In the genomic region with DNA sequence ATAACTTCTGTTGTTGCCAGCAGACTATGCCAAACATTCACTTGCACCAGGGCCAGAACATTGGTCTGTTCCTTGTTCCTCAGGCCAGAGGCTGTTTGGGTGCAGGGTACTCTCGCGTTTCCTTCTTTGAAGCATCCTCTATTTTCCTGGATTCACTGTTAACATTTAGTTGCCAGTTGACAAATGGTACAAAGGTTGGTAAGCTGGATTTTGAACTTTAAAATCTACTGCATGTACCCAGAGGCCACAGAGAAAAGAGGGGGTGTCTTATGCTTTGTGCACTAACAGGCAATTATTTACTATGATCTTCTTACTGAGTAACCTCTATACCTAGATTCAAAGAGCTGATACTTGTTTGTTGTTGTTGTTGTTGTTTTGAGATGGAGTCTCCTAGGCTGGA, we compare ENCODE assay signal across 28 cellular contexts.
"Had no signal": no experiment of that assay in that cellular context is flagged by ENCODE, and none has a peak within 500 bp of the region (broad histone marks: within the 10 kb centered on the region; RNA-seq: fewer than 3 reads in every experiment).

No MANE protein-coding gene starts in this region.

- H3K79me2 ChIP-seq: hepatocyte had no signal

- H3K9me3 ChIP-seq: esophagus muscularis mucosa, gastroesophageal sphincter, heart left ventricle, mucosa of descending colon, prostate gland, right atrium auricular region, sigmoid colon, transverse colon, upper lobe of right lung, uterus had no signal

- FAIRE-seq: colon, islet of Langerhans had no signal

- H2AFZ ChIP-seq: hepatocyte had no signal

- DNase-seq: effector CD8-positive, alpha-beta T cell; endodermal cell; foreskin keratinocyte; heart left ventricle; kidney glomerular epithelial cell; left colon; left ventricle myocardium superior; mesenchymal stem cell; mucosa of descending colon; naive thymus-derived CD4-positive, alpha-beta T cell; nephron progenitor cell; nucleus accumbens; sigmoid colon; stimulated activated CD4-positive, alpha-beta T cell treated with anti-CD3 and anti-CD28 coated beads, Interleukin-15, amount 100 ng/mL, for 24 hours; stimulated activated CD4-positive, alpha-beta T cell treated with anti-CD3 and anti-CD28 coated beads, Interleukin-2, amount 100 ng/mL, for 48 hours; stimulated activated naive B cell treated with anti-CD40 and anti-IgM and Interleukin-4, amounts not matched to agents 10 μg/mL and 1 μg/mL and 100 μg/mL, for 72 hours; transverse colon; upper lobe of right lung; uterus had no signal

- H3K4me1 Mint-ChIP-seq: endodermal cell, mesothelial cell of epicardium had no signal

- H3K4me3 ChIP-seq: esophagus muscularis mucosa, gastroesophageal sphincter, heart left ventricle, hepatocyte, mucosa of descending colon, prostate gland, right atrium auricular region, sigmoid colon, transverse colon, upper lobe of right lung, uterus had no signal

- H3K4me2 ChIP-seq: hepatocyte had no signal

- H3K27ac Mint-ChIP-seq: endodermal cell; mesothelial cell of epicardium; stimulated activated naive CD8-positive, alpha-beta T cell treated with anti-CD3 and anti-CD28 coated beads, Interleukin-15, Interleukin-2, amounts not matched to agents 100 ng/mL and 50 ng/mL, for 24 hours had no signal

- H3K27me3 Mint-ChIP-seq: naive thymus-derived CD4-positive, alpha-beta T cell; stimulated activated naive B cell treated with anti-CD40 and anti-IgM and Interleukin-4, amounts not matched to agents 10 μg/mL and 1 μg/mL and 100 μg/mL, for 72 hours; stimulated activated naive CD8-positive, alpha-beta T cell treated with anti-CD3 and anti-CD28 coated beads, Interleukin-15, Interleukin-2, amounts not matched to agents 100 ng/mL and 50 ng/mL, for 24 hours had no signal

- H3K4me1 ChIP-seq: esophagus muscularis mucosa, foreskin keratinocyte, gastroesophageal sphincter, prostate gland, right atrium auricular region, sigmoid colon, transverse colon, upper lobe of right lung, uterus had no signal

- H3K27me3 ChIP-seq: esophagus muscularis mucosa, foreskin keratinocyte, gastroesophageal sphincter, heart left ventricle, hepatocyte, right atrium auricular region, sigmoid colon, transverse colon, upper lobe of right lung, uterus had no signal

- H3K9me3 Mint-ChIP-seq: mesothelial cell of epicardium; stimulated activated naive B cell treated with anti-CD40 and anti-IgM and Interleukin-4, amounts not matched to agents 10 μg/mL and 1 μg/mL and 100 μg/mL, for 72 hours; stimulated activated naive CD8-positive, alpha-beta T cell treated with anti-CD3 and anti-CD28 coated beads, Interleukin-15, Interleukin-2, amounts not matched to agents 100 ng/mL and 50 ng/mL, for 24 hours had no signal

- H3K36me3 Mint-ChIP-seq: mesothelial cell of epicardium; stimulated activated naive B cell treated with anti-CD40 and anti-IgM and Interleukin-4, amounts not matched to agents 10 μg/mL and 1 μg/mL and 100 μg/mL, for 72 hours had no signal

- H3K36me3 ChIP-seq: esophagus muscularis mucosa, gastroesophageal sphincter, heart left ventricle, prostate gland, right atrium auricular region, sigmoid colon, transverse colon, upper lobe of right lung, uterus had no signal

- ATAC-seq: foreskin keratinocyte; gastroesophageal sphincter; heart left ventricle; left colon; left ventricle myocardium superior; mucosa of descending colon; naive thymus-derived CD4-positive, alpha-beta T cell; stimulated activated naive B cell treated with anti-CD40 and anti-IgM and Interleukin-4, amounts not matched to agents 10 μg/mL and 1 μg/mL and 100 μg/mL, for 72 hours; upper lobe of right lung had no signal

- H3K27ac ChIP-seq: esophagus muscularis mucosa, foreskin keratinocyte, gastroesophageal sphincter, heart left ventricle, hepatocyte, prostate gland, right atrium auricular region, sigmoid colon, transverse colon, upper lobe of right lung, uterus had no signal

- H3K4me3 Mint-ChIP-seq: endodermal cell; mesothelial cell of epicardium; naive thymus-derived CD4-positive, alpha-beta T cell; nephron progenitor cell; stimulated activated naive B cell treated with anti-CD40 and anti-IgM and Interleukin-4, amounts not matched to agents 10 μg/mL and 1 μg/mL and 100 μg/mL, for 72 hours; stimulated activated naive CD8-positive, alpha-beta T cell treated with anti-CD3 and anti-CD28 coated beads, Interleukin-15, Interleukin-2, amounts not matched to agents 100 ng/mL and 50 ng/mL, for 24 hours had no signal
